ENCODE assay signal across 25 cellular contexts in genomic region chr17:55842405-55843158, GRCh38.
"Had no signal": no experiment of that assay in that cellular context is flagged by ENCODE, and none has a peak within 500 bp of the region (broad histone marks: within the 10 kb centered on the region; RNA-seq: fewer than 3 reads in every experiment).

No MANE protein-coding gene starts in this region.

- H3K27ac ChIP-seq: brain microvascular endothelial cell, cardiac muscle cell had no signal

- H3K4me3 ChIP-seq: cardiac muscle cell had no signal

- H3K36me3 ChIP-seq: brain microvascular endothelial cell, cardiac muscle cell had no signal

- DNase-seq: activated CD4-positive, alpha-beta memory T cell treated with anti-CD3 and anti-CD28 coated beads for 36 hours; activated CD4-positive, alpha-beta T cell treated with anti-CD3 and anti-CD28 coated beads, Interleukin-2, amount 10 ng/mL, durations not matched to agents 7 days and 5 days; activated CD4-positive, CD25-positive, alpha-beta regulatory T cell; activated CD8-positive, alpha-beta memory T cell treated with anti-CD3 and anti-CD28 coated beads for 24 hours; activated effector memory CD4-positive, alpha-beta T cell treated with anti-CD3 and anti-CD28 coated beads, Interleukin-2, amount 50 U/mL, for 16 hours; activated naive CD4-positive, alpha-beta T cell treated with Interleukin-2 at 50 U/mL for 16 hours; activated naive CD8-positive, alpha-beta T cell treated with anti-CD3 and anti-CD28 coated beads, Interleukin-2, amount 50 U/mL, for 24 hours; activated T-cell treated with anti-CD3 and anti-CD28 coated beads, Interleukin-2, amount 50 U/mL, for 4 hours; brain microvascular endothelial cell; Kasumi-1; KBM-7; NCI-H1092; NCI-H1417; NCI-H1694; NCI-H2029; NCI-H345; NCI-H510A; NCI-H69; NK-92 treated with Interleukin-12 subunit alpha and Interleukin-12 subunit beta, amount 100 ng/mL, for 24 hours; SHP77 treated with DMSO at 0.1 percent for 48 hours; T-cell; T-helper 2 cell; T1000 had no signal

- ATAC-seq: activated naive CD4-positive, alpha-beta T cell treated with anti-CD3 and anti-CD28 coated beads, Interleukin-2, amount 50 U/mL, for 72 hours; activated naive CD8-positive, alpha-beta T cell treated with anti-CD3 and anti-CD28 coated beads, Interleukin-2, amount 50 U/mL, for 24 hours; activated T-cell treated with anti-CD3 and anti-CD28 coated beads, Interleukin-2, amount 50 U/mL, for 4 hours; T-cell had no signal

- H3K27me3 ChIP-seq: brain microvascular endothelial cell had no signal
